Comparison of ENCODE assay signal across 7 cellular contexts in the genomic region with DNA sequence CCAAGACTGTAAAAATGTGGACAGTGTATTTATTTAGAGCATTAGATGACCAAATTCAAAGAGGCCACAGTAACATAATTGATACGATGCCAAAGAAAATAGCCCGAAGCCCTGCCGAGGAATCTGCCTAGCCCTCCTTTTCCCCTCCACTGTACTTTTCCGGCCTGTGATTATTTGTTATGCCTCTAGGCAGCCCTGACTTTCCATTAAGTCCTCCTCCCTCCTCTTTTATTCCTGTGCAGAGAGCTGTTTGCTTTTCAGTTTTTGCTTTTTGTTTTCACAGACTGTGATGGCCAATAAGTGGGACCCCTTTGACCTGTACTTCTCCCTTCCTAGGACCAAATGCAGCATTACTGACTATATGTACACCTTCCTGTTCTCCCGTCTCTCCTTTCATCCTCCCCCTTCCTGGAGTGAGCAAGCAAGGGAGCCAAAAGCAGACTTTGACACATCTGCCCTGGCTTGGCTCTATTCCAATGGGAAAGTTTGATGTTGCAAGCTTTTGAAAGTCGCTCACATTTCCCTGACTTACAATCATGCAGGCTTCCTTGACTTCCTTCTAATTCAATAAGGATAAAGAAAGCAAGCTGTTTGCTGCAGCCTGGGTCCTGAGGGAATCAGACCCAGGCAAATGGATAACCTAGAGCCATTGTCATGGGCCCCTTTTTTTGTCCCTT.
DNase-seq lines count a peak whose midpoint lies in the region; ATAC-seq and TF ChIP-seq lines count a peak whose summit lies in the region.

No MANE protein-coding gene starts in this region.

- H3K27me3 Mint-ChIP-seq in WTC11 (ENCODE audit: low read depth) (no peaks in the 10 kb centered on the region; the same call in 1 of the 2 replicates), type B pancreatic cell (no peaks in the 10 kb centered on the region)
- H3K27me3 Mint-ChIP-seq in activated T-helper 17 cell treated with anti-CD3 and anti-CD28 coated beads, Interleukin-2, amount 50 U/mL, for 72 hours: no peaks in the 10 kb centered on the region

- peak; percentile 46; the same call in 1 of the 2 replicates for ATAC-seq in WTC11
- no peak for ATAC-seq in HG03521 (IDR thresholded peaks at IDR 0.05; ENCODE audit: unreplicated experiment)
- no peak for ATAC-seq in activated T-helper 17 cell treated with anti-CD3 and anti-CD28 coated beads, Interleukin-2, amount 50 U/mL, for 72 hours (replicated peaks)
- ATAC-seq in GM19455 (IDR thresholded peaks at IDR 0.05; ENCODE audit: unreplicated experiment): no peak

- H3K9me3 Mint-ChIP-seq in WTC11 (no peaks in the 10 kb centered on the region), type B pancreatic cell (no peaks in the 10 kb centered on the region)
- H3K9me3 Mint-ChIP-seq in activated T-helper 17 cell treated with anti-CD3 and anti-CD28 coated beads, Interleukin-2, amount 50 U/mL, for 72 hours: no peaks in the 10 kb centered on the region

- H3K27ac Mint-ChIP-seq in WTC11 (no peak overlapping the region), type B pancreatic cell (peak overlapping the region; percentile 56)
- no peak overlapping the region for H3K27ac Mint-ChIP-seq in activated T-helper 17 cell treated with anti-CD3 and anti-CD28 coated beads, Interleukin-2, amount 50 U/mL, for 72 hours

- H3K36me3 Mint-ChIP-seq in WTC11: no peaks in the 10 kb centered on the region
- no peaks in the 10 kb centered on the region for H3K36me3 Mint-ChIP-seq in type B pancreatic cell
- H3K36me3 Mint-ChIP-seq in activated T-helper 17 cell treated with anti-CD3 and anti-CD28 coated beads, Interleukin-2, amount 50 U/mL, for 72 hours (ENCODE audit: low read depth): no peaks in the 10 kb centered on the region

- POLR2A ChIA-PET in WTC11 (lab: Charles Lee): no interaction called here

- H3K4me1 Mint-ChIP-seq in WTC11 (peaks cover 15% of the 10 kb centered on the region), type B pancreatic cell (ENCODE audit: unreplicated experiment) (peaks cover 22% of the 10 kb centered on the region)
- H3K4me1 Mint-ChIP-seq in activated T-helper 17 cell treated with anti-CD3 and anti-CD28 coated beads, Interleukin-2, amount 50 U/mL, for 72 hours: no peaks in the 10 kb centered on the region

- DNase-seq in LHCN-M2 (ENCODE audit: low read depth) (peak; percentile 88), WTC11 (ENCODE audit: low spot score) (no peak), kidney glomerular epithelial cell (lab: John Stamatoyannopoulos, UW) (peak; percentile 95), type B pancreatic cell (ENCODE audit: extremely low spot score, unreplicated experiment) (no peak)

- H3K4me3 Mint-ChIP-seq in WTC11 (no peak overlapping the region), type B pancreatic cell (peak overlapping the region; percentile 61)
- no peak overlapping the region for H3K4me3 Mint-ChIP-seq in activated T-helper 17 cell treated with anti-CD3 and anti-CD28 coated beads, Interleukin-2, amount 50 U/mL, for 72 hours

- CTCF ChIA-PET in WTC11 (lab: Charles Lee): interaction anchor here (1.8 kb wide), 1 partner anchor 130 kb away, joined by 9 read pairs; no protein-coding TSS in a partner anchor

- TF ChIP-seq CTCF in WTC11 (IDR thresholded peaks at IDR 0.05): no peak
- TF ChIP-seq CTCF in type B pancreatic cell (conservative IDR thresholded peaks at IDR 0.05): no peak

TF ChIP-seq in WTC11, 78 proteins besides CTCF, POLR2A, EP300 and RAD21:
- TF ChIP-seq, protein P1, sequence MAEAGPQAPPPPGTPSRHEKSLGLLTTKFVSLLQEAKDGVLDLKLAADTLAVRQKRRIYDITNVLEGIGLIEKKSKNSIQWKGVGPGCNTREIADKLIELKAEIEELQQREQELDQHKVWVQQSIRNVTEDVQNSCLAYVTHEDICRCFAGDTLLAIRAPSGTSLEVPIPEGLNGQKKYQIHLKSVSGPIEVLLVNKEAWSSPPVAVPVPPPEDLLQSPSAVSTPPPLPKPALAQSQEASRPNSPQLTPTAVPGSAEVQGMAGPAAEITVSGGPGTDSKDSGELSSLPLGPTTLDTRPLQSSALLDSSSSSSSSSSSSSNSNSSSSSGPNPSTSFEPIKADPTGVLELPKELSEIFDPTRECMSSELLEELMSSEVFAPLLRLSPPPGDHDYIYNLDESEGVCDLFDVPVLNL (CRISPR knock-in tag; IDR thresholded peaks at IDR 0.05; ENCODE audit: borderline replicate concordance, low read depth): no peak
- TF ChIP-seq, protein P2, sequence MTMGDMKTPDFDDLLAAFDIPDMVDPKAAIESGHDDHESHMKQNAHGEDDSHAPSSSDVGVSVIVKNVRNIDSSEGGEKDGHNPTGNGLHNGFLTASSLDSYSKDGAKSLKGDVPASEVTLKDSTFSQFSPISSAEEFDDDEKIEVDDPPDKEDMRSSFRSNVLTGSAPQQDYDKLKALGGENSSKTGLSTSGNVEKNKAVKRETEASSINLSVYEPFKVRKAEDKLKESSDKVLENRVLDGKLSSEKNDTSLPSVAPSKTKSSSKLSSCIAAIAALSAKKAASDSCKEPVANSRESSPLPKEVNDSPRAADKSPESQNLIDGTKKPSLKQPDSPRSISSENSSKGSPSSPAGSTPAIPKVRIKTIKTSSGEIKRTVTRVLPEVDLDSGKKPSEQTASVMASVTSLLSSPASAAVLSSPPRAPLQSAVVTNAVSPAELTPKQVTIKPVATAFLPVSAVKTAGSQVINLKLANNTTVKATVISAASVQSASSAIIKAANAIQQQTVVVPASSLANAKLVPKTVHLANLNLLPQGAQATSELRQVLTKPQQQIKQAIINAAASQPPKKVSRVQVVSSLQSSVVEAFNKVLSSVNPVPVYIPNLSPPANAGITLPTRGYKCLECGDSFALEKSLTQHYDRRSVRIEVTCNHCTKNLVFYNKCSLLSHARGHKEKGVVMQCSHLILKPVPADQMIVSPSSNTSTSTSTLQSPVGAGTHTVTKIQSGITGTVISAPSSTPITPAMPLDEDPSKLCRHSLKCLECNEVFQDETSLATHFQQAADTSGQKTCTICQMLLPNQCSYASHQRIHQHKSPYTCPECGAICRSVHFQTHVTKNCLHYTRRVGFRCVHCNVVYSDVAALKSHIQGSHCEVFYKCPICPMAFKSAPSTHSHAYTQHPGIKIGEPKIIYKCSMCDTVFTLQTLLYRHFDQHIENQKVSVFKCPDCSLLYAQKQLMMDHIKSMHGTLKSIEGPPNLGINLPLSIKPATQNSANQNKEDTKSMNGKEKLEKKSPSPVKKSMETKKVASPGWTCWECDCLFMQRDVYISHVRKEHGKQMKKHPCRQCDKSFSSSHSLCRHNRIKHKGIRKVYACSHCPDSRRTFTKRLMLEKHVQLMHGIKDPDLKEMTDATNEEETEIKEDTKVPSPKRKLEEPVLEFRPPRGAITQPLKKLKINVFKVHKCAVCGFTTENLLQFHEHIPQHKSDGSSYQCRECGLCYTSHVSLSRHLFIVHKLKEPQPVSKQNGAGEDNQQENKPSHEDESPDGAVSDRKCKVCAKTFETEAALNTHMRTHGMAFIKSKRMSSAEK (CRISPR knock-in tag; IDR thresholded peaks at IDR 0.05; ENCODE audit: borderline replicate concordance): no peak
- TF ChIP-seq NFATC4 (CRISPR knock-in tag; IDR thresholded peaks at IDR 0.05) (no peak), ZNF671 (CRISPR knock-in tag; IDR thresholded peaks at IDR 0.05) (no peak), ELF4 (CRISPR knock-in tag; IDR thresholded peaks at IDR 0.05; ENCODE audit: low read depth) (no peak), TCF7 (CRISPR knock-in tag; IDR thresholded peaks at IDR 0.05; ENCODE audit: low read depth) (no peak)
- TF ChIP-seq, protein P3, sequence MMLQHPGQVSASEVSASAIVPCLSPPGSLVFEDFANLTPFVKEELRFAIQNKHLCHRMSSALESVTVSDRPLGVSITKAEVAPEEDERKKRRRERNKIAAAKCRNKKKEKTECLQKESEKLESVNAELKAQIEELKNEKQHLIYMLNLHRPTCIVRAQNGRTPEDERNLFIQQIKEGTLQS (CRISPR knock-in tag; conservative IDR thresholded peaks at IDR 0.05): no peak
- TF ChIP-seq, protein P4, sequence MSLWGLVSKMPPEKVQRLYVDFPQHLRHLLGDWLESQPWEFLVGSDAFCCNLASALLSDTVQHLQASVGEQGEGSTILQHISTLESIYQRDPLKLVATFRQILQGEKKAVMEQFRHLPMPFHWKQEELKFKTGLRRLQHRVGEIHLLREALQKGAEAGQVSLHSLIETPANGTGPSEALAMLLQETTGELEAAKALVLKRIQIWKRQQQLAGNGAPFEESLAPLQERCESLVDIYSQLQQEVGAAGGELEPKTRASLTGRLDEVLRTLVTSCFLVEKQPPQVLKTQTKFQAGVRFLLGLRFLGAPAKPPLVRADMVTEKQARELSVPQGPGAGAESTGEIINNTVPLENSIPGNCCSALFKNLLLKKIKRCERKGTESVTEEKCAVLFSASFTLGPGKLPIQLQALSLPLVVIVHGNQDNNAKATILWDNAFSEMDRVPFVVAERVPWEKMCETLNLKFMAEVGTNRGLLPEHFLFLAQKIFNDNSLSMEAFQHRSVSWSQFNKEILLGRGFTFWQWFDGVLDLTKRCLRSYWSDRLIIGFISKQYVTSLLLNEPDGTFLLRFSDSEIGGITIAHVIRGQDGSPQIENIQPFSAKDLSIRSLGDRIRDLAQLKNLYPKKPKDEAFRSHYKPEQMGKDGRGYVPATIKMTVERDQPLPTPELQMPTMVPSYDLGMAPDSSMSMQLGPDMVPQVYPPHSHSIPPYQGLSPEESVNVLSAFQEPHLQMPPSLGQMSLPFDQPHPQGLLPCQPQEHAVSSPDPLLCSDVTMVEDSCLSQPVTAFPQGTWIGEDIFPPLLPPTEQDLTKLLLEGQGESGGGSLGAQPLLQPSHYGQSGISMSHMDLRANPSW (CRISPR knock-in tag; conservative IDR thresholded peaks at IDR 0.05; ENCODE audit: low read depth): no peak
- TF ChIP-seq, protein P5, sequence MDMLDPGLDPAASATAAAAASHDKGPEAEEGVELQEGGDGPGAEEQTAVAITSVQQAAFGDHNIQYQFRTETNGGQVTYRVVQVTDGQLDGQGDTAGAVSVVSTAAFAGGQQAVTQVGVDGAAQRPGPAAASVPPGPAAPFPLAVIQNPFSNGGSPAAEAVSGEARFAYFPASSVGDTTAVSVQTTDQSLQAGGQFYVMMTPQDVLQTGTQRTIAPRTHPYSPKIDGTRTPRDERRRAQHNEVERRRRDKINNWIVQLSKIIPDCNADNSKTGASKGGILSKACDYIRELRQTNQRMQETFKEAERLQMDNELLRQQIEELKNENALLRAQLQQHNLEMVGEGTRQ (CRISPR knock-in tag; IDR thresholded peaks at IDR 0.05): no peak

Comparison
In these comparisons a context has a peak if more than half of its experiments do, and no peak if none do; other contexts are left out.
1. DNase-seq: peak in LHCN-M2 (single experiment) and kidney glomerular epithelial cell (single experiment); none in WTC11 (single experiment) and type B pancreatic cell (single experiment).